8 cellular contexts compared by ENCODE assay signal in genomic region chr18:49447810-49448745, GRCh38. TPM values are rescaled to one million over a fixed set of nuclear protein-coding genes. Genes with fewer than 3 reads are reported as not detected.
DNase-seq lines count a peak whose midpoint lies in the region; ATAC-seq, FAIRE-seq and TF ChIP-seq lines count a peak whose summit lies in the region.

No MANE protein-coding gene starts in this region.

- TF ChIP-seq CTCF in RWPE1 (conservative IDR thresholded peaks at IDR 0.05; ENCODE audit: low read depth) (peak; percentile 35), cardiac fibroblast (IDR thresholded peaks at IDR 0.05; ENCODE audit: low read depth, low read length) (peak; percentile 73), liver (IDR thresholded peaks at IDR 0.05; ENCODE audit: low read depth, low read length, missing input control) (peak; percentile 42)

- 72% methylated on average over 3 of the region's 3 CpGs for WGBS in liver

- H3K36me3 ChIP-seq in liver (ENCODE audit: control insufficient read depth in 4 of 4, insufficient read depth in 3 of 4, low read depth in 1 of 4, low read length in 3 of 4), result no peaks in the 10 kb centered on the region

- CTCF ChIA-PET in RWPE1 (lab: Yijun Ruan, JAX), result no interaction called here

- H3K9me3 ChIP-seq in liver (ENCODE audit: control insufficient read depth in 4 of 4, low read length in 3 of 4), result peaks cover 8 to 31% (median 12%) of the 10 kb centered on the region in 4 donors

- no peak for FAIRE-seq in frontal cortex (lab: Jason Lieb, UNC)

- peak; percentile 38 to 81 for TF ChIP-seq RAD21 in liver (IDR thresholded peaks at IDR 0.05)

- H3K4me1 ChIP-seq in liver (ENCODE audit: control insufficient read depth in 4 of 4, insufficient read depth in 4 of 4, low read length in 3 of 4), result no peaks in the 10 kb centered on the region

- H3K27me3 ChIP-seq in liver (ENCODE audit: control insufficient read depth in 4 of 4, insufficient read depth in 4 of 4, low read length in 3 of 4), result no peaks in the 10 kb centered on the region

- ATAC-seq in HG03095 (IDR thresholded peaks at IDR 0.05; ENCODE audit: unreplicated experiment), result no peak
- no peak for ATAC-seq in GM19455 (IDR thresholded peaks at IDR 0.05; ENCODE audit: unreplicated experiment)

- no peak overlapping the region for H3K4me3 ChIP-seq in cardiac fibroblast (replicated peaks in 1 of 2; ENCODE audit: low read depth in 2 of 2, low read length in 2 of 2)
- no peak overlapping the region for H3K4me3 ChIP-seq in liver (ENCODE audit: low read depth in 1 of 3, low read length in 3 of 3)

- H3K27ac ChIP-seq in RWPE1, result no peak overlapping the region
- H3K27ac ChIP-seq in liver (ENCODE audit: low read depth in 1 of 2, low read length in 2 of 2), result no peak overlapping the region

- POLR2A ChIA-PET in RWPE1 (lab: Yijun Ruan, JAX; ENCODE audit: low non-redundant PET), result no interaction called here

- DNase-seq in DMS153 treated with DMSO at 0.1 percent for 48 hours (lab: John Stamatoyannopoulos, UW; ENCODE audit: unreplicated experiment) (peak; percentile 59), LHCN-M2 (ENCODE audit: low read depth) (peak; percentile 44), RWPE1 (ENCODE audit: low spot score) (peak; percentile 1), cardiac fibroblast (ENCODE audit: low read depth in 2 of 2) (peak; percentile 73 to 89), frontal cortex (ENCODE audit: low spot score in 2 of 2) (no peak)

- no peak overlapping the region for H3K9ac ChIP-seq in liver (ENCODE audit: low read depth in 1 of 2, low read length in 2 of 2)

TF ChIP-seq in liver, 16 proteins besides CTCF, POLR2A, EP300 and RAD21:
- no peak for TF ChIP-seq FOXA2 (IDR thresholded peaks at IDR 0.05)
- no peak for TF ChIP-seq ATF3 (IDR thresholded peaks at IDR 0.05)
- no peak for TF ChIP-seq FOXA1 (IDR thresholded peaks at IDR 0.05)

RNA-seq across cellular contexts. Expression of gene DYM, which starts 12.4 kb away (rescaled TPM):
- total RNA-seq in LHCN-M2 (2014; rRNA removed), result 30.2 and 40.7 TPM in 2 replicates
- 16.6 TPM for polyA plus RNA-seq in LHCN-M2 (2012)
- total RNA-seq in liver, result 10 to 100 TPM; 18.3 to 21.1 TPM
- polyA plus RNA-seq in liver, result 10 to 100 TPM; 11.3 to 13.3 TPM
- 141 TPM for total RNA-seq in frontal cortex

RNA-seq across cellular contexts. Expression of gene C18orf32, which starts 39.0 kb away (rescaled TPM):
- 40.9 and 44.9 TPM in 2 replicates for total RNA-seq in LHCN-M2 (2014; rRNA removed)
- 34.8 TPM for polyA plus RNA-seq in LHCN-M2 (2012)
- 10 to 100 TPM; 12.4 to 14.5 TPM for total RNA-seq in liver
- 10 to 100 TPM; 45.1 to 63.2 TPM for polyA plus RNA-seq in liver
- total RNA-seq in frontal cortex, result 65.2 TPM

RNA-seq across cellular contexts. Expression of gene RPL17, which starts 44.2 kb away (rescaled TPM):
- total RNA-seq in LHCN-M2 (2014; rRNA removed), result 1,705 and 1,843 TPM in 2 replicates
- 2,226 TPM for polyA plus RNA-seq in LHCN-M2 (2012)
- total RNA-seq in liver, result 1,000 to 10,000 TPM in 1 of 2 donors, 100 to 1,000 TPM in 1; 407 to 1,066 TPM
- 100 to 1,000 TPM; 362 to 723 TPM for polyA plus RNA-seq in liver
- total RNA-seq in frontal cortex, result 1,401 TPM

Comparison
In these comparisons a context has a peak if more than half of its experiments do, and no peak if none do; other contexts are left out.
1. DNase-seq: peak in DMS153 treated with DMSO at 0.1 percent for 48 hours (single experiment), LHCN-M2 (single experiment), RWPE1 (single experiment) and cardiac fibroblast (2 of 2); none in frontal cortex (0 of 2).
2. Peak in every context shown above with its lines, with median percentiles within 50 percentile points of each other: CTCF ChIP-seq.